In genomic region chr19:38597075-38597474, GRCh38 we compare ENCODE assay signal across 16 cellular contexts. TPM values are rescaled to one million over a fixed set of nuclear protein-coding genes. Genes with fewer than 3 reads are reported as not detected.
DNase-seq lines count a peak whose midpoint lies in the region; ATAC-seq and TF ChIP-seq lines count a peak whose summit lies in the region.
"Had no signal": no experiment of that assay in that cellular context is flagged by ENCODE, and none has a peak within 500 bp of the region (broad histone marks: within the 10 kb centered on the region; RNA-seq: fewer than 3 reads in every experiment).

No MANE protein-coding gene starts in this region.

- H3K9me3 Mint-ChIP-seq in GM23338 (no peaks in the 10 kb centered on the region), WTC11 (peaks cover 4% of the 10 kb centered on the region; the same call in 1 of the 2 replicates), nephron progenitor cell (no peaks in the 10 kb centered on the region)

- no peaks in the 10 kb centered on the region for H3K79me2 ChIP-seq in GM23338 (replicated peaks; ENCODE audit: insufficient read depth)

- peak overlapping the region; percentile 98 for H2AFZ ChIP-seq in GM23338

- H3K27me3 Mint-ChIP-seq in GM23338 (ENCODE audit: insufficient read depth, low read depth, poor library complexity), result peaks cover 31% of the 10 kb centered on the region
- peaks cover 7% of the 10 kb centered on the region; the same call in 1 of the 2 replicates for H3K27me3 Mint-ChIP-seq in WTC11 (ENCODE audit: low read depth)
- H3K27me3 Mint-ChIP-seq in nephron progenitor cell (ENCODE audit: low read depth, poor library complexity), result peaks cover 16% of the 10 kb centered on the region

- POLR2A ChIA-PET in WTC11 (lab: Charles Lee), result interaction anchor here (0.9 to 2.4 kb wide), 2 partner anchors 15 to 21 kb away, joined by 4 to 28 read pairs; partner anchors contain the start of genes EIF3K and MAP4K1

- peak overlapping the region; percentile 84 for H3K4me3 ChIP-seq in GM23338

- ATAC-seq in GM23338 (peak; percentile 3), WTC11 (no peak), HG03565 (IDR thresholded peaks at IDR 0.05; ENCODE audit: unreplicated experiment) (no peak), HG03378 (IDR thresholded peaks at IDR 0.05; ENCODE audit: unreplicated experiment) (no peak)

- DNase-seq in GM23338 (ENCODE audit: low spot score) (peak; percentile 35), WTC11 (ENCODE audit: low spot score) (peak; percentile 39), nephron progenitor cell (peak; percentile 16), GM10266 (ENCODE audit: extremely low spot score) (no peak), NCI-H2171 (lab: John Stamatoyannopoulos, UW) (no peak)
- DNase-seq: C1 segment of cervical spinal cord; EL; IMR-90; NCI-H1105 treated with DMSO at 0.1 percent for 48 hours; NCI-H1694 treated with DMSO at 0.1 percent for 48 hours; NK-92 treated with Interleukin-12 subunit alpha and Interleukin-12 subunit beta, amount 100 ng/mL, for 24 hours; OCI-M1 had no signal

- H3K4me3 Mint-ChIP-seq in GM23338, result peak overlapping the region; percentile 94
- H3K4me3 Mint-ChIP-seq in WTC11, result peak overlapping the region; percentile 91
- peak overlapping the region; percentile 8 for H3K4me3 Mint-ChIP-seq in nephron progenitor cell

- H3K36me3 Mint-ChIP-seq in GM23338 (ENCODE audit: low read depth) (no peaks in the 10 kb centered on the region; the same call in 2 of the 3 replicates), WTC11 (no peaks in the 10 kb centered on the region), nephron progenitor cell (ENCODE audit: low read depth) (no peaks in the 10 kb centered on the region)

- peak overlapping the region; percentile 90 for H3K27ac ChIP-seq in 22Rv1
- H3K27ac ChIP-seq in GM23338 (ENCODE audit: low read depth), result no peak overlapping the region

- H3K27ac Mint-ChIP-seq in GM23338 (no peak overlapping the region), WTC11 (no peak overlapping the region), nephron progenitor cell (no peak overlapping the region)

- peak overlapping the region; percentile 81; the same call in 1 of the 2 replicates for H3K4me2 ChIP-seq in GM23338

- H3K4me1 Mint-ChIP-seq in GM23338, result peaks cover 6% of the 10 kb centered on the region; the same call in 1 of the 3 replicates
- H3K4me1 Mint-ChIP-seq in WTC11, result peaks cover 8% of the 10 kb centered on the region
- H3K4me1 Mint-ChIP-seq in nephron progenitor cell, result peaks cover 12% of the 10 kb centered on the region

- H3K27me3 ChIP-seq in GM23338 (ENCODE audit: insufficient read depth), result no peaks in the 10 kb centered on the region

- H3F3A ChIP-seq in GM23338 (replicated peaks; ENCODE audit: low read depth), result peaks cover 15% of the 10 kb centered on the region

- no peak for TF ChIP-seq CTCF in 22Rv1 (IDR thresholded peaks at IDR 0.05)
- TF ChIP-seq CTCF in GM23338 (conservative IDR thresholded peaks at IDR 0.05; ENCODE audit: low read depth in 2 of 2), result no peak
- no peak for TF ChIP-seq CTCF in WTC11 (IDR thresholded peaks at IDR 0.05)
- TF ChIP-seq CTCF in nephron progenitor cell (IDR thresholded peaks at IDR 0.05), result no peak
- no peak for TF ChIP-seq CTCF in GM10266 (IDR thresholded peaks at IDR 0.05; ENCODE audit: control insufficient read depth, insufficient read depth, low read depth, missing control alignments)

- CTCF ChIA-PET in WTC11 (lab: Charles Lee), result interaction anchor here (0.6 to 2.6 kb wide), 11 partner anchors 10 to 194 kb away, joined by 3 to 36 read pairs (median 3); partner anchors contain the start of genes ACTN4, EIF3K and FAM98C

- H3K36me3 ChIP-seq in GM23338 (ENCODE audit: insufficient read depth), result no peaks in the 10 kb centered on the region

- H3K9me2 ChIP-seq in GM23338 (ENCODE audit: insufficient read depth), result no peaks in the 10 kb centered on the region

- no peaks in the 10 kb centered on the region for H3K4me1 ChIP-seq in GM23338 (ENCODE audit: insufficient read depth)

- no peaks in the 10 kb centered on the region for H4K20me1 ChIP-seq in GM23338 (replicated peaks; ENCODE audit: insufficient read depth)

TF ChIP-seq in GM23338, 12 proteins besides CTCF, POLR2A, EP300 and RAD21:
- no peak for TF ChIP-seq POLR2AphosphoS5 (IDR thresholded peaks at IDR 0.05; ENCODE audit: low read depth)
- no peak for TF ChIP-seq NANOG (IDR thresholded peaks at IDR 0.05; ENCODE audit: borderline replicate concordance)
- no peak for TF ChIP-seq EZH2phosphoT487 (IDR thresholded peaks at IDR 0.05; ENCODE audit: unreplicated experiment)
- no peak for TF ChIP-seq ZNF331 (CRISPR knock-in tag; IDR thresholded peaks at IDR 0.05; ENCODE audit: low read depth)
- no peak for TF ChIP-seq ZNF114 (CRISPR knock-in tag; IDR thresholded peaks at IDR 0.05)
- no peak for TF ChIP-seq REST (IDR thresholded peaks at IDR 0.05; ENCODE audit: unreplicated experiment)
- TF ChIP-seq JUNB (IDR thresholded peaks at IDR 0.05; ENCODE audit: unreplicated experiment), result no peak

TF ChIP-seq in WTC11, 78 proteins besides CTCF, POLR2A, EP300 and RAD21:
- TF ChIP-seq HMGA2 (CRISPR knock-in tag; IDR thresholded peaks at IDR 0.05) (no peak), FOXK1 (CRISPR knock-in tag; IDR thresholded peaks at IDR 0.05) (no peak), RELA (CRISPR knock-in tag; IDR thresholded peaks at IDR 0.05; ENCODE audit: borderline replicate concordance) (peak; percentile 13; the same call in 1 of the 2 replicates)

RNA-seq across cellular contexts. Expression of gene MAP4K1, which starts 20.7 kb away (rescaled TPM):
- total RNA-seq in GM23338 (2014; rRNA removed; shearing (Covaris generic)), result 7.7 and 11.8 TPM in 2 replicates
- polyA plus RNA-seq in GM23338 (2016; fragmentation: Nextera tagmentation; extraction: Ambion mirVana), result 42.8 and 44.6 TPM in 2 replicates
- total RNA-seq in WTC11 (2021), result 14.0 to 25.0 TPM (median 24.5 TPM) in 3 replicates
- total RNA-seq: IMR-90, RPMI7951 had no signal

RNA-seq across cellular contexts. Expression of gene EIF3K, which starts 21.9 kb away (rescaled TPM):
- 509 and 527 TPM in 2 replicates for total RNA-seq in GM23338 (2014; rRNA removed; shearing (Covaris generic))
- 215 and 226 TPM in 2 replicates for polyA plus RNA-seq in GM23338 (2016; fragmentation: Nextera tagmentation; extraction: Ambion mirVana)
- total RNA-seq in WTC11 (2021), result 389 to 416 TPM (median 410 TPM) in 3 replicates

RNA-seq across cellular contexts. Expression of gene ACTN4, which starts 50.4 kb away (rescaled TPM):
- 379 and 427 TPM in 2 replicates for total RNA-seq in GM23338 (2014; rRNA removed; shearing (Covaris generic))
- polyA plus RNA-seq in GM23338 (2016; fragmentation: Nextera tagmentation; extraction: Ambion mirVana), result 54.6 and 68.9 TPM in 2 replicates
- total RNA-seq in WTC11 (2021), result 484 to 511 TPM (median 506 TPM) in 3 replicates

Comparison
In these comparisons a context has a peak if more than half of its experiments do, and no peak if none do; other contexts are left out.
1. DNase-seq: peak in GM23338 (single experiment), WTC11 (single experiment) and nephron progenitor cell (single experiment); none in GM10266 (single experiment) and NCI-H2171 (single experiment).
2. H3K4me3 Mint-ChIP-seq: peak in every context shown above with its lines; median percentile 94 in GM23338; 91 in WTC11; 8 in nephron progenitor cell.